In the genomic region with DNA sequence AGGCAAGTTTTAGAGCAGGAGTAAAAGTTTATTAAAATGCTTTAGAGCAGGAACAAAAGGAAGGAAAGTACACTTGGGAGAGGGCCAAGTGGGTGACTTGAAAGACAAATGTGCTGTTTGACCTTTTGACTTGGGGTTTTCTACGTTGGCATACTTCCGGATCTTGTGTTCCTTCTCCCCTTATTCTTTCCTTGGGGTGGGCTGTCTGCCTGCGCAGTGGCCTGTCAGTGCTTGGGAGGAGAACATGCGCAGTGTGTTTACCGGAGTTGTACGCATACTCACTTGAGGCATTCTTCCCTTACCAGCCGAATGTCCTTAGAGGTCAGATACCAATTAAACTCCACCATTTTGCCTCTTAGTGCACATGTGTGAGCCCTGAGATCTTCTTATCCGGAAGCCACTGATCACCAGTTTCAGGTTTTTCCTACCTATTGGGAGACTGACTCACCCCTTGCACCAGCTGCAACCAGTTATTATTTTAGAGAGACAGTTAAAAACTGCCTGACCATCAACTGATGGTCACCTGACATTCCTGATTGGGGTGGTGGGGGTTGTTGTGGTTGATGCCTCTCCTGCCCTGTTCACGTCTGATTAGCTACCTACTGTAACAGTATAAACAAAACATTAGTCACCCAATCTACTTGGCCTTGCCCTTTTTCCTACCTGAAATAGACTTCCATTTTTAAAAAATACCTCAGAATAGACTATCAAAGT, we compare ENCODE assay signal across 21 cellular contexts.
DNase-seq lines count a peak whose midpoint lies in the region; ATAC-seq and TF ChIP-seq lines count a peak whose summit lies in the region.
"Had no signal": no experiment of that assay in that cellular context is flagged by ENCODE, and none has a peak within 500 bp of the region (broad histone marks: within the 10 kb centered on the region; RNA-seq: fewer than 3 reads in every experiment).

No MANE protein-coding gene starts in this region.

- peak overlapping the region; percentile 55 for H2BK120ac ChIP-seq in trophoblast cell (ENCODE audit: insufficient read depth, low read length, poor library complexity)

- H3K27ac Mint-ChIP-seq in GM23338: no peak overlapping the region
- no peak overlapping the region for H3K27ac Mint-ChIP-seq in activated T-helper 1 cell treated with anti-CD3 and anti-CD28 coated beads, Interleukin-12 subunit alpha, Interleukin-12 subunit beta, Interleukin-2, Interleukin-4 antibody, amounts not matched to agents 30 ng/mL and 10 ng/mL and 1 ng/mL, durations not matched to agents 14 hours and 24 hours and 36 hours
- H3K27ac Mint-ChIP-seq: CD4-positive, alpha-beta memory T cell had no signal

- H3K27me3 Mint-ChIP-seq in GM23338 (ENCODE audit: insufficient read depth, low read depth, poor library complexity): no peaks in the 10 kb centered on the region
- H3K27me3 Mint-ChIP-seq in activated T-helper 1 cell treated with anti-CD3 and anti-CD28 coated beads, Interleukin-12 subunit alpha, Interleukin-12 subunit beta, Interleukin-2, Interleukin-4 antibody, amounts not matched to agents 30 ng/mL and 10 ng/mL and 1 ng/mL, durations not matched to agents 14 hours and 24 hours and 36 hours (ENCODE audit: insufficient read depth): peaks cover 4% of the 10 kb centered on the region
- H3K27me3 Mint-ChIP-seq: CD4-positive, alpha-beta memory T cell; stimulated activated naive CD8-positive, alpha-beta T cell treated with anti-CD3 and anti-CD28 coated beads, Interleukin-15, amount 100 ng/mL, for 72 hours had no signal

- no peaks in the 10 kb centered on the region for H3K36me3 ChIP-seq in GM23338 (ENCODE audit: insufficient read depth)
- no peaks in the 10 kb centered on the region for H3K36me3 ChIP-seq in trophoblast cell (ENCODE audit: control insufficient read depth in 1 of 2, insufficient read depth in 2 of 2, low read length in 2 of 2)
- H3K36me3 ChIP-seq: ascending aorta had no signal

- no peak overlapping the region for H4K12ac ChIP-seq in trophoblast cell (ENCODE audit: low read depth, low read length)

- H3K27ac ChIP-seq in GM23338 (ENCODE audit: low read depth): no peak overlapping the region
- no peak overlapping the region for H3K27ac ChIP-seq in trophoblast cell (ENCODE audit: low read depth, low read length)
- H3K27ac ChIP-seq: coronary artery had no signal

- ATAC-seq in GM23338: no peak
- ATAC-seq: left colon; mucosa of descending colon; stimulated activated naive CD8-positive, alpha-beta T cell treated with anti-CD3 and anti-CD28 coated beads, Interleukin-15, amount 100 ng/mL, for 72 hours had no signal

- H2AFZ ChIP-seq in GM23338: peak overlapping the region; percentile 52; the same call in 1 of the 2 replicates
- H2AFZ ChIP-seq in trophoblast cell (ENCODE audit: insufficient read depth, low read length, poor library complexity): no peak overlapping the region

- peak overlapping the region; percentile 30 for H3K14ac ChIP-seq in trophoblast cell (ENCODE audit: low read length)

- no peak overlapping the region for H2AK5ac ChIP-seq in trophoblast cell (ENCODE audit: low read length)

- peak overlapping the region; percentile 30 for H3K4ac ChIP-seq in trophoblast cell (ENCODE audit: low read depth, low read length)

- H3K4me3 ChIP-seq in GM23338 (no peak overlapping the region), epithelial cell of esophagus (ENCODE audit: low read length) (no peak overlapping the region), trophoblast cell (ENCODE audit: low read depth, low read length) (no peak overlapping the region)
- H3K4me3 ChIP-seq: ascending aorta, coronary artery, mucosa of descending colon had no signal

- H4K8ac ChIP-seq in trophoblast cell (ENCODE audit: low read depth, low read length): peak overlapping the region; percentile 33

- no peak for TF ChIP-seq CTCF in GM23338 (conservative IDR thresholded peaks at IDR 0.05; ENCODE audit: low read depth in 2 of 2)
- no peak for TF ChIP-seq CTCF in epithelial cell of esophagus (IDR thresholded peaks at IDR 0.05; ENCODE audit: insufficient read depth, low read depth, low read length, missing control alignments)

- no peaks in the 10 kb centered on the region for H4K20me1 ChIP-seq in GM23338 (replicated peaks; ENCODE audit: insufficient read depth)

- no peak overlapping the region for H3K23ac ChIP-seq in trophoblast cell (ENCODE audit: low read length)

- H3K9me3 ChIP-seq in trophoblast cell (ENCODE audit: insufficient read depth, low read depth, low read length): no peaks in the 10 kb centered on the region
- H3K9me3 ChIP-seq: ascending aorta, mucosa of descending colon had no signal

- intact Hi-C loops in activated T-helper 1 cell treated with anti-CD3 and anti-CD28 coated beads, Interleukin-12 subunit alpha, Interleukin-12 subunit beta, Interleukin-2, Interleukin-4 antibody, amounts not matched to agents 30 ng/mL and 10 ng/mL and 1 ng/mL, durations not matched to agents 14 hours and 24 hours and 36 hours (cut with micrococcal nuclease): no loop called here

- peaks cover 15% of the 10 kb centered on the region; the same call in 1 of the 2 replicates for H3K9me2 ChIP-seq in GM23338 (ENCODE audit: insufficient read depth)

- H3K9ac ChIP-seq in trophoblast cell (ENCODE audit: low read length): no peak overlapping the region

- H3K4me1 Mint-ChIP-seq in GM23338: peaks cover 32% of the 10 kb centered on the region
- peaks cover 13% of the 10 kb centered on the region for H3K4me1 Mint-ChIP-seq in activated T-helper 1 cell treated with anti-CD3 and anti-CD28 coated beads, Interleukin-12 subunit alpha, Interleukin-12 subunit beta, Interleukin-2, Interleukin-4 antibody, amounts not matched to agents 30 ng/mL and 10 ng/mL and 1 ng/mL, durations not matched to agents 14 hours and 24 hours and 36 hours (ENCODE audit: low read depth)

- no CpG with 5 or more reads among the region's 9 CpGs for WGBS in trophoblast cell (ENCODE audit: extremely low coverage, insufficient coverage, insufficient read length)

- no peaks in the 10 kb centered on the region for H3F3A ChIP-seq in GM23338 (replicated peaks; ENCODE audit: low read depth)

- peak overlapping the region; percentile 90 for H4K91ac ChIP-seq in trophoblast cell (ENCODE audit: low read depth, low read length)

- H3K4me2 ChIP-seq in GM23338 (peak overlapping the region; percentile 2; the same call in 1 of the 2 replicates), trophoblast cell (ENCODE audit: low read length) (no peak overlapping the region)

- DNase-seq in GM23338 (ENCODE audit: low spot score): no peak
- peak; percentile 55 for DNase-seq in SW480 (ENCODE audit: low spot score)
- DNase-seq in epithelial cell of esophagus (ENCODE audit: low read depth): peak; percentile 6
- DNase-seq in trophoblast cell: no peak
- no peak for DNase-seq in stimulated activated CD4-positive, alpha-beta T cell treated with anti-CD3 and anti-CD28 coated beads, Interleukin-4, amount 100 ng/mL, for 4 hours
- DNase-seq in stimulated activated CD4-positive, alpha-beta T cell treated with anti-CD3 and anti-CD28 coated beads, Interleukin-15, amount 100 ng/mL, for 24 hours: no peak
- no peak for DNase-seq in activated T-helper 1 cell treated with anti-CD3 and anti-CD28 coated beads, Interleukin-12 subunit alpha, Interleukin-12 subunit beta, Interleukin-2, Interleukin-4 antibody, amounts not matched to agents 30 ng/mL and 10 ng/mL and 1 ng/mL, durations not matched to agents 14 hours and 24 hours and 36 hours (ENCODE audit: low spot score)
- no peak for DNase-seq in NK-92 treated with Interleukin-12 subunit alpha and Interleukin-12 subunit beta, amount 100 ng/mL, for 24 hours (lab: John Stamatoyannopoulos, UW)
- DNase-seq: activated CD4-positive, alpha-beta T cell treated with anti-CD3 and anti-CD28 coated beads, Interleukin-2, amount 50 U/mL, for 48 hours; activated naive CD4-positive, alpha-beta T cell treated with anti-CD3 and anti-CD28 coated beads, Interleukin-2, amount 50 U/mL, for 16 hours; activated T-cell treated with anti-CD3 and anti-CD28 coated beads for 4 hours; CD4-positive, alpha-beta memory T cell; GOT3; KBM-7; left colon; NCI-H1436; NCI-H774; stimulated activated naive CD8-positive, alpha-beta T cell treated with anti-CD3 and anti-CD28 coated beads, Interleukin-15, amount 100 ng/mL, for 72 hours had no signal

- H3K79me2 ChIP-seq in GM23338 (replicated peaks; ENCODE audit: insufficient read depth) (no peaks in the 10 kb centered on the region), trophoblast cell (ENCODE audit: control insufficient read depth, insufficient read depth, low read length, poor library complexity) (peaks cover 1% of the 10 kb centered on the region)

- peak overlapping the region; percentile 58 for H2BK12ac ChIP-seq in trophoblast cell (ENCODE audit: low read length)

- H3K79me1 ChIP-seq in trophoblast cell (ENCODE audit: low read length): peaks cover 8% of the 10 kb centered on the region

- H3K27me3 ChIP-seq in GM23338 (ENCODE audit: insufficient read depth) (no peaks in the 10 kb centered on the region; the same call in 1 of the 2 replicates), trophoblast cell (ENCODE audit: insufficient read depth, low read length) (no peaks in the 10 kb centered on the region)
- H3K27me3 ChIP-seq: ascending aorta had no signal

- peak overlapping the region; percentile 49 for H3K18ac ChIP-seq in trophoblast cell (ENCODE audit: low read length)

- H3K36me3 Mint-ChIP-seq in GM23338 (ENCODE audit: low read depth): peaks cover 9% of the 10 kb centered on the region; the same call in 2 of the 3 replicates
- no peaks in the 10 kb centered on the region for H3K36me3 Mint-ChIP-seq in activated T-helper 1 cell treated with anti-CD3 and anti-CD28 coated beads, Interleukin-12 subunit alpha, Interleukin-12 subunit beta, Interleukin-2, Interleukin-4 antibody, amounts not matched to agents 30 ng/mL and 10 ng/mL and 1 ng/mL, durations not matched to agents 14 hours and 24 hours and 36 hours (ENCODE audit: low read depth)

- peak overlapping the region; percentile 22 for H2BK5ac ChIP-seq in trophoblast cell (ENCODE audit: low read depth, low read length, poor library complexity)

- peaks cover 8% of the 10 kb centered on the region; the same call in 2 of the 3 replicates for H3K9me3 Mint-ChIP-seq in GM23338
- no peaks in the 10 kb centered on the region for H3K9me3 Mint-ChIP-seq in activated T-helper 1 cell treated with anti-CD3 and anti-CD28 coated beads, Interleukin-12 subunit alpha, Interleukin-12 subunit beta, Interleukin-2, Interleukin-4 antibody, amounts not matched to agents 30 ng/mL and 10 ng/mL and 1 ng/mL, durations not matched to agents 14 hours and 24 hours and 36 hours

- H3K4me1 ChIP-seq in GM23338 (ENCODE audit: insufficient read depth) (peaks cover 19% of the 10 kb centered on the region), trophoblast cell (ENCODE audit: control insufficient read depth in 1 of 2, insufficient read depth in 2 of 2, low read length in 2 of 2) (peaks cover 6 to 7% of the 10 kb centered on the region in 2 experiments)
- H3K4me1 ChIP-seq: ascending aorta had no signal

- no peak overlapping the region for H3K4me3 Mint-ChIP-seq in GM23338
- no peak overlapping the region for H3K4me3 Mint-ChIP-seq in activated T-helper 1 cell treated with anti-CD3 and anti-CD28 coated beads, Interleukin-12 subunit alpha, Interleukin-12 subunit beta, Interleukin-2, Interleukin-4 antibody, amounts not matched to agents 30 ng/mL and 10 ng/mL and 1 ng/mL, durations not matched to agents 14 hours and 24 hours and 36 hours
- H3K4me3 Mint-ChIP-seq: CD4-positive, alpha-beta memory T cell; stimulated activated naive CD8-positive, alpha-beta T cell treated with anti-CD3 and anti-CD28 coated beads, Interleukin-15, amount 100 ng/mL, for 72 hours had no signal

Comparison
In these comparisons a context has a peak if more than half of its experiments do, and no peak if none do; other contexts are left out.
1. DNase-seq: peak in SW480 (single experiment) and epithelial cell of esophagus (single experiment); none in GM23338 (single experiment), trophoblast cell (0 of 2), stimulated activated CD4-positive, alpha-beta T cell treated with anti-CD3 and anti-CD28 coated beads, Interleukin-4, amount 100 ng/mL, for 4 hours (0 of 2), stimulated activated CD4-positive, alpha-beta T cell treated with anti-CD3 and anti-CD28 coated beads, Interleukin-15, amount 100 ng/mL, for 24 hours (single experiment), activated T-helper 1 cell treated with anti-CD3 and anti-CD28 coated beads, Interleukin-12 subunit alpha, Interleukin-12 subunit beta, Interleukin-2, Interleukin-4 antibody, amounts not matched to agents 30 ng/mL and 10 ng/mL and 1 ng/mL, durations not matched to agents 14 hours and 24 hours and 36 hours (single experiment) and NK-92 treated with Interleukin-12 subunit alpha and Interleukin-12 subunit beta, amount 100 ng/mL, for 24 hours (single experiment).